In genomic region chr15:74869726-74870407, GRCh38 we compare ENCODE assay signal across 8 cellular contexts. TPM values are rescaled to one million over a fixed set of nuclear protein-coding genes. Genes with fewer than 3 reads are reported as not detected.
DNase-seq lines count a peak whose midpoint lies in the region; ATAC-seq and TF ChIP-seq lines count a peak whose summit lies in the region.

No MANE protein-coding gene starts in this region.

- no TSS peak for BruUV-seq in Caco-2 (replicated peaks; lab: Mats Ljungman, UMichigan)

- peak overlapping the region; percentile 100 for H3K4me2 ChIP-seq in Karpas-422 (ENCODE audit: low read depth, low read length, poor library complexity, severe bottlenecking)

- peaks cover 41% of the 10 kb centered on the region for H3K4me1 Mint-ChIP-seq in Caco-2 (ENCODE audit: low read depth, unreplicated experiment)
- peaks cover 81% of the 10 kb centered on the region for H3K4me1 Mint-ChIP-seq in activated naive CD8-positive, alpha-beta T cell treated with anti-CD3 and anti-CD28 coated beads, Interleukin-2, amount 50 U/mL, for 24 hours
- peaks cover 79 to 83% of the 10 kb centered on the region in 2 donors for H3K4me1 Mint-ChIP-seq in immature natural killer cell
- H3K4me1 Mint-ChIP-seq in stimulated activated naive CD8-positive, alpha-beta T cell treated with anti-CD3 and anti-CD28 coated beads, Interleukin-15, amount 100 ng/mL, for 72 hours: peaks cover 88% of the 10 kb centered on the region

- H4K20me1 ChIP-seq in Karpas-422 (ENCODE audit: insufficient read depth, low read depth, low read length): peaks cover 14% of the 10 kb centered on the region; the same call in 1 of the 2 replicates

- POLR2A ChIA-PET in Caco-2 (lab: Charles Lee): interaction anchor here (0.9 to 1.2 kb wide), 4 partner anchors 20 to 498 kb away, joined by 3 to 5 read pairs (median 4); partner anchors contain the start of genes COX5A, MAN2C1 and MPI

- H3K9me3 ChIP-seq in Caco-2 (peaks cover 6% of the 10 kb centered on the region; the same call in 1 of the 2 replicates), Karpas-422 (ENCODE audit: low read length) (no peaks in the 10 kb centered on the region)

- no peaks in the 10 kb centered on the region for H3K27me3 Mint-ChIP-seq in Caco-2 (ENCODE audit: insufficient read depth, unreplicated experiment)
- H3K27me3 Mint-ChIP-seq in activated naive CD8-positive, alpha-beta T cell treated with anti-CD3 and anti-CD28 coated beads, Interleukin-2, amount 50 U/mL, for 24 hours: no peaks in the 10 kb centered on the region
- H3K27me3 Mint-ChIP-seq in immature natural killer cell (ENCODE audit: low read depth in 3 of 3): peaks cover 0 to 12% (median 9%) of the 10 kb centered on the region in 3 donors
- no peaks in the 10 kb centered on the region for H3K27me3 Mint-ChIP-seq in stimulated activated naive CD8-positive, alpha-beta T cell treated with anti-CD3 and anti-CD28 coated beads, Interleukin-15, amount 100 ng/mL, for 72 hours

- no peak for DNase-seq in Caco-2
- DNase-seq in Karpas-422: peak; percentile 73
- DNase-seq in activated naive CD8-positive, alpha-beta T cell treated with anti-CD3 and anti-CD28 coated beads, Interleukin-2, amount 50 U/mL, for 24 hours: peak; percentile 32
- DNase-seq in immature natural killer cell: peak in 1 of 3 donors; percentile 27
- peak; percentile 21 to 63 for DNase-seq in stimulated activated naive CD8-positive, alpha-beta T cell treated with anti-CD3 and anti-CD28 coated beads, Interleukin-15, amount 100 ng/mL, for 72 hours
- no peak for DNase-seq in COR-L47 (lab: John Stamatoyannopoulos, UW)

- no peaks in the 10 kb centered on the region for H3K27me3 ChIP-seq in Caco-2 (replicated peaks; ENCODE audit: control insufficient read depth, insufficient read depth, low read length)
- H3K27me3 ChIP-seq in Karpas-422 (ENCODE audit: low read length): no peaks in the 10 kb centered on the region

- H3K36me3 ChIP-seq in Caco-2 (ENCODE audit: control insufficient read depth, insufficient read depth, low read length): peaks cover 3% of the 10 kb centered on the region; the same call in 1 of the 2 replicates
- peaks cover 24% of the 10 kb centered on the region for H3K36me3 ChIP-seq in Karpas-422 (ENCODE audit: insufficient read depth, low read length)

- CTCF ChIA-PET in Caco-2 (lab: Charles Lee): interaction anchor here (1.0 to 1.4 kb wide), 5 partner anchors 9 to 88 kb away, joined by 3 to 14 read pairs (median 3); no protein-coding TSS in a partner anchor

- no peak overlapping the region for H2AFZ ChIP-seq in Karpas-422 (ENCODE audit: low read length)

- TF ChIP-seq CTCF in Caco-2 (IDR thresholded peaks at IDR 0.05; ENCODE audit: insufficient read depth in 1 of 2, low read depth in 1 of 2, low read length in 1 of 2, severe bottlenecking in 1 of 2, unreplicated experiment in 1 of 2): no peak

- no peaks in the 10 kb centered on the region for H3K9me3 Mint-ChIP-seq in Caco-2 (ENCODE audit: unreplicated experiment)
- no peaks in the 10 kb centered on the region for H3K9me3 Mint-ChIP-seq in activated naive CD8-positive, alpha-beta T cell treated with anti-CD3 and anti-CD28 coated beads, Interleukin-2, amount 50 U/mL, for 24 hours
- no peaks in the 10 kb centered on the region for H3K9me3 Mint-ChIP-seq in immature natural killer cell
- no peaks in the 10 kb centered on the region for H3K9me3 Mint-ChIP-seq in stimulated activated naive CD8-positive, alpha-beta T cell treated with anti-CD3 and anti-CD28 coated beads, Interleukin-15, amount 100 ng/mL, for 72 hours

- H3K36me3 Mint-ChIP-seq in Caco-2 (ENCODE audit: insufficient read depth, unreplicated experiment) (peaks cover 59% of the 10 kb centered on the region), immature natural killer cell (peaks cover 4 to 8% (median 8%) of the 10 kb centered on the region in 3 donors)
- H3K36me3 Mint-ChIP-seq in activated naive CD8-positive, alpha-beta T cell treated with anti-CD3 and anti-CD28 coated beads, Interleukin-2, amount 50 U/mL, for 24 hours (ENCODE audit: low read depth): peaks cover 32% of the 10 kb centered on the region

- H3K79me2 ChIP-seq in Karpas-422 (ENCODE audit: low read length): peaks cover 76% of the 10 kb centered on the region

- ATAC-seq in GM19463 (IDR thresholded peaks at IDR 0.05; ENCODE audit: unreplicated experiment) (peak; percentile 59), HG02840 (IDR thresholded peaks at IDR 0.05; ENCODE audit: low FRiP score, unreplicated experiment) (no peak)
- ATAC-seq in activated naive CD8-positive, alpha-beta T cell treated with anti-CD3 and anti-CD28 coated beads, Interleukin-2, amount 50 U/mL, for 24 hours: peak; percentile 30
- peak; percentile 76 for ATAC-seq in stimulated activated naive CD8-positive, alpha-beta T cell treated with anti-CD3 and anti-CD28 coated beads, Interleukin-15, amount 100 ng/mL, for 72 hours

- peak overlapping the region; percentile 77 for H3K27ac ChIP-seq in Karpas-422 (ENCODE audit: low read length)

- intact Hi-C loops in Caco-2 (cut with micrococcal nuclease; ENCODE audit: unreplicated experiment): loop anchor here (5.0 kb wide), 1 partner anchor 37 kb away; the partner anchor contains the start of gene FAM219B

- no peak overlapping the region for H3K4me3 ChIP-seq in Caco-2 (ENCODE audit: low read depth, low read length)
- no peak overlapping the region; the same call in 1 of the 2 replicates for H3K4me3 ChIP-seq in Karpas-422 (ENCODE audit: low read length)

- H3K4me1 ChIP-seq in Caco-2 (peaks cover 51% of the 10 kb centered on the region), Karpas-422 (ENCODE audit: low read length) (peaks cover 48% of the 10 kb centered on the region)

- peak overlapping the region; percentile 64 for H3K4me3 Mint-ChIP-seq in Caco-2 (ENCODE audit: unreplicated experiment)
- peak overlapping the region; percentile 58 for H3K4me3 Mint-ChIP-seq in activated naive CD8-positive, alpha-beta T cell treated with anti-CD3 and anti-CD28 coated beads, Interleukin-2, amount 50 U/mL, for 24 hours
- H3K4me3 Mint-ChIP-seq in immature natural killer cell: peak overlapping the region; percentile 73 to 80 (median 80)
- H3K4me3 Mint-ChIP-seq in stimulated activated naive CD8-positive, alpha-beta T cell treated with anti-CD3 and anti-CD28 coated beads, Interleukin-15, amount 100 ng/mL, for 72 hours: peak overlapping the region; percentile 73 to 98

- H3K27ac Mint-ChIP-seq in Caco-2 (ENCODE audit: unreplicated experiment) (peak overlapping the region; percentile 86), immature natural killer cell (peak overlapping the region; percentile 86 to 93 (median 88))
- H3K27ac Mint-ChIP-seq in activated naive CD8-positive, alpha-beta T cell treated with anti-CD3 and anti-CD28 coated beads, Interleukin-2, amount 50 U/mL, for 24 hours: peak overlapping the region; percentile 84
- peak overlapping the region; percentile 72 to 81 for H3K27ac Mint-ChIP-seq in stimulated activated naive CD8-positive, alpha-beta T cell treated with anti-CD3 and anti-CD28 coated beads, Interleukin-15, amount 100 ng/mL, for 72 hours

- peak overlapping the region; percentile 53 for H3K9ac ChIP-seq in Karpas-422 (ENCODE audit: low read length)

- H3K9me2 ChIP-seq in Karpas-422 (replicated peaks; ENCODE audit: insufficient read depth, low read length): no peaks in the 10 kb centered on the region

RNA-seq across cellular contexts. Expression of gene SCAMP2, which starts 3.3 kb away (rescaled TPM):
- 97.4 and 98.5 TPM in 2 replicates for total RNA-seq in Caco-2 (2022)
- total RNA-seq in Karpas-422 (2014; rRNA removed; shearing (Covaris generic); ENCODE audit: low replicate concordance): 37.1 and 54.9 TPM in 2 replicates
- polyA plus RNA-seq in immature natural killer cell: 100 to 1,000 TPM; 115 to 181 (median 141) TPM

RNA-seq across cellular contexts. Expression of gene MPI, which starts 20.0 kb away (rescaled TPM):
- 29.1 and 32.0 TPM in 2 replicates for total RNA-seq in Caco-2 (2022)
- total RNA-seq in Karpas-422 (2014; rRNA removed; shearing (Covaris generic); ENCODE audit: low replicate concordance): 73.7 and 78.8 TPM in 2 replicates
- 10 to 100 TPM; 38.3 to 42.0 (median 40.9) TPM for polyA plus RNA-seq in immature natural killer cell

RNA-seq across cellular contexts. Expression of gene ULK3, which starts 26.9 kb away (rescaled TPM):
- 28.2 and 33.4 TPM in 2 replicates for total RNA-seq in Caco-2 (2022)
- total RNA-seq in Karpas-422 (2014; rRNA removed; shearing (Covaris generic); ENCODE audit: low replicate concordance): 87.3 and 89.6 TPM in 2 replicates
- polyA plus RNA-seq in immature natural killer cell: 10 to 100 TPM; 26.0 to 48.4 (median 32.0) TPM

RNA-seq across cellular contexts. Expression of gene FAM219B, which starts 36.8 kb away (rescaled TPM):
- total RNA-seq in Caco-2 (2022): 73.7 and 75.4 TPM in 2 replicates
- total RNA-seq in Karpas-422 (2014; rRNA removed; shearing (Covaris generic); ENCODE audit: low replicate concordance): 58.8 and 69.5 TPM in 2 replicates
- polyA plus RNA-seq in immature natural killer cell: 10 to 100 TPM in 2 of 3 donors, 1 to 10 TPM in 1; 9.5 to 29.6 (median 24.8) TPM

RNA-seq across cellular contexts. Expression of gene CPLX3, which starts 43.4 kb away (rescaled TPM):
- not detected in 2 replicates for total RNA-seq in Caco-2 (2022)
- total RNA-seq in Karpas-422 (2014; rRNA removed; shearing (Covaris generic); ENCODE audit: low replicate concordance): 5.2 and 7.3 TPM in 2 replicates
- polyA plus RNA-seq in immature natural killer cell: not detected

Comparison
In these comparisons a context has a peak if more than half of its experiments do, and no peak if none do; other contexts are left out.
1. DNase-seq: peak in Karpas-422 (single experiment), activated naive CD8-positive, alpha-beta T cell treated with anti-CD3 and anti-CD28 coated beads, Interleukin-2, amount 50 U/mL, for 24 hours (single experiment) and stimulated activated naive CD8-positive, alpha-beta T cell treated with anti-CD3 and anti-CD28 coated beads, Interleukin-15, amount 100 ng/mL, for 72 hours (2 of 2); none in Caco-2 (0 of 2) and COR-L47 (single experiment).
2. Peak in every context shown above with its lines, with median percentiles within 50 percentile points of each other: H3K27ac Mint-ChIP-seq and H3K4me3 Mint-ChIP-seq.